Comparison of ENCODE assay signal across 15 cellular contexts in the genomic region with DNA sequence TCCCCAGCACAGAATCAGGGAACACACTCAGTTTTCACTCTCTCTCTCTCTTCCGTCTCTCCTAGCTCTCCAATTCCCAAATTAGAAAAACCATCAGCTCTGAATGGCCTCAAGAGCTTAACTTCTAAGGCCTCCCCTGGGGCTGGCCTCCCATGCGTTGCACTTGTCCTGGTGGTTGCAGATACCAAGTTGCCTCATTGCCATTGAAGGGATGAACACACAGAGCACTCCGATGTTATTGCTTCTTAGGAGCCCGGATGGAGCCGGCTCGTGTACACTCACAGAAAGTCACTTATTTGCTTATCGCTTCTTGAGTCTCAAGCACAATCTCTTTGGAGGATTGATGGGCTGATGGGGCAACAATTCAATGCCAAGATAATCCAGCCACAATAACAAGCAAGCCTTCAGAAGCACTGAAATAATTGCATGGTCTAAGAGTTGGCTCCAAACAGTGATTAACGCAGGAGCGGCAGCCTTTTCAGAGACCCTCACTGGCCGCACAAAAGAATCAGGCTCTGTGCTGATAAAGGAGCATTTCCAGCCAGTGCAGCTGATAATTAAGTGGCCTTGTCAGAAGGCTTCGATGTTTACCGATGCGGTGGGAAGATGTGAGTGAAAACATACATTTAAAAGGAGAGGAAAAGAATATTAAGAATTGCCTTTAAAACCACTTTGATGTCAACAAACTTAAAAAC.
"Had no signal": no experiment of that assay in that cellular context is flagged by ENCODE, and none has a peak within 500 bp of the region (broad histone marks: within the 10 kb centered on the region; RNA-seq: fewer than 3 reads in every experiment).

No MANE protein-coding gene starts in this region.

- H3K9me3 ChIP-seq: body of pancreas, pancreas, thoracic aorta had no signal

- H3K4me3 ChIP-seq: body of pancreas, pancreas, thoracic aorta had no signal

- H3K27me3 Mint-ChIP-seq: activated CD4-positive, alpha-beta T cell treated with anti-CD3 and anti-CD28 coated beads for 36 hours; activated naive CD8-positive, alpha-beta T cell treated with anti-CD3 and anti-CD28 coated beads, Interleukin-2, amount 10 ng/mL, durations not matched to agents 7 days and 5 days; stimulated activated naive B cell treated with anti-CD40 and anti-IgM and Interleukin-4, amounts not matched to agents 10 μg/mL and 1 μg/mL and 100 μg/mL, for 72 hours had no signal

- DNase-seq: activated CD4-positive, alpha-beta T cell treated with anti-CD3 and anti-CD28 coated beads for 36 hours; activated CD4-positive, alpha-beta T cell treated with anti-CD3 and anti-CD28 coated beads, Interleukin-2, amount 50 U/mL, for 48 hours; activated gamma-delta T cell treated with Interleukin-2 at 50 U/mL for 16 hours; activated naive CD8-positive, alpha-beta T cell treated with anti-CD3 and anti-CD28 coated beads, Interleukin-2, amount 10 ng/mL, durations not matched to agents 7 days and 5 days; activated T-cell treated with anti-CD3 and anti-CD28 coated beads for 4 hours; body of pancreas; caudate nucleus; foreskin keratinocyte; hippocampal formation; pancreas; stimulated activated naive B cell treated with anti-CD40 and anti-IgM and Interleukin-4, amounts not matched to agents 10 μg/mL and 1 μg/mL and 100 μg/mL, for 72 hours had no signal

- H3K36me3 Mint-ChIP-seq: activated naive CD8-positive, alpha-beta T cell treated with anti-CD3 and anti-CD28 coated beads, Interleukin-2, amount 10 ng/mL, durations not matched to agents 7 days and 5 days; stimulated activated naive B cell treated with anti-CD40 and anti-IgM and Interleukin-4, amounts not matched to agents 10 μg/mL and 1 μg/mL and 100 μg/mL, for 72 hours had no signal

- H3K4me3 Mint-ChIP-seq: activated CD4-positive, alpha-beta T cell treated with anti-CD3 and anti-CD28 coated beads for 36 hours; activated naive CD8-positive, alpha-beta T cell treated with anti-CD3 and anti-CD28 coated beads, Interleukin-2, amount 10 ng/mL, durations not matched to agents 7 days and 5 days; activated T-helper 1 cell treated with anti-CD3 and anti-CD28 coated beads, Interleukin-12 subunit alpha, Interleukin-12 subunit beta, Interleukin-2, Interleukin-4 antibody, amounts not matched to agents 30 ng/mL and 10 ng/mL and 1 ng/mL, durations not matched to agents 14 hours and 24 hours and 36 hours; stimulated activated naive B cell treated with anti-CD40 and anti-IgM and Interleukin-4, amounts not matched to agents 10 μg/mL and 1 μg/mL and 100 μg/mL, for 72 hours; WTC11 had no signal

- H3K9me3 Mint-ChIP-seq: activated naive CD8-positive, alpha-beta T cell treated with anti-CD3 and anti-CD28 coated beads, Interleukin-2, amount 10 ng/mL, durations not matched to agents 7 days and 5 days had no signal

- H3K27ac Mint-ChIP-seq: activated CD4-positive, alpha-beta T cell treated with anti-CD3 and anti-CD28 coated beads for 36 hours; activated naive CD8-positive, alpha-beta T cell treated with anti-CD3 and anti-CD28 coated beads, Interleukin-2, amount 10 ng/mL, durations not matched to agents 7 days and 5 days; activated T-helper 1 cell treated with anti-CD3 and anti-CD28 coated beads, Interleukin-12 subunit alpha, Interleukin-12 subunit beta, Interleukin-2, Interleukin-4 antibody, amounts not matched to agents 30 ng/mL and 10 ng/mL and 1 ng/mL, durations not matched to agents 14 hours and 24 hours and 36 hours; stimulated activated naive B cell treated with anti-CD40 and anti-IgM and Interleukin-4, amounts not matched to agents 10 μg/mL and 1 μg/mL and 100 μg/mL, for 72 hours; WTC11 had no signal

- H3K27me3 ChIP-seq: body of pancreas, foreskin keratinocyte, pancreas had no signal

- H3K36me3 ChIP-seq: pancreas, thoracic aorta had no signal

- H3K4me1 ChIP-seq: body of pancreas, foreskin keratinocyte, pancreas had no signal

- ATAC-seq: activated CD4-positive, alpha-beta T cell treated with anti-CD3 and anti-CD28 coated beads for 36 hours; body of pancreas; foreskin keratinocyte; sciatic nerve; stimulated activated naive B cell treated with anti-CD40 and anti-IgM and Interleukin-4, amounts not matched to agents 10 μg/mL and 1 μg/mL and 100 μg/mL, for 72 hours; WTC11 had no signal

- H3K27ac ChIP-seq: body of pancreas, foreskin keratinocyte, pancreas, thoracic aorta had no signal

- H3K4me1 Mint-ChIP-seq: activated CD4-positive, alpha-beta T cell treated with anti-CD3 and anti-CD28 coated beads for 36 hours; activated naive CD8-positive, alpha-beta T cell treated with anti-CD3 and anti-CD28 coated beads, Interleukin-2, amount 10 ng/mL, durations not matched to agents 7 days and 5 days; stimulated activated naive B cell treated with anti-CD40 and anti-IgM and Interleukin-4, amounts not matched to agents 10 μg/mL and 1 μg/mL and 100 μg/mL, for 72 hours; WTC11 had no signal
